In genomic region chr17:49963277-49963625, GRCh38 we compare ENCODE assay signal across 1 cellular context.
TF ChIP-seq lines count a peak whose summit lies in the region.

No MANE protein-coding gene starts in this region.

TF ChIP-seq in GM23338, 12 proteins besides CTCF, POLR2A, EP300 and RAD21 (continued from another document):
- TF ChIP-seq ZNF462 (CRISPR knock-in tag; IDR thresholded peaks at IDR 0.05) (no peak), JUNB (IDR thresholded peaks at IDR 0.05; ENCODE audit: unreplicated experiment) (no peak)
